ENCODE assay signal across 10 cellular contexts in the genomic region with DNA sequence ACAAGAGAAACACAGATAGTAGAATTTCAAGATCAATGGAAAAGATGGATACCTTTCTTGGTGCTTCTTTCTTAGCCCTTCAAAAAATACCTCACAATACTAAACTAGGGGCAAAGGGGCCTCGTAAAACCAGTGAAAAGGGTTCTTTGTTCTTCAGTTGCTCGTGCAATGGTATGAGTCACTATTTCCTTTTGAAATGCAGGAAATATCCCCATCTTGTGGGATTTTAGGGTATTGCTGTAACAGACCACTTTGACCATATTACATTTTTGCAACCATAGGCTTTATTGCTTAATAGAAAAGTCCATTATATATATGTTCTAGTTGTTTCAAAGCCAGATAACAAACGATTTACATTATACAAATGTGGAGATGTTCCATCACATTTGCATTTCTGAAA.
A peak's percentile ranks its signal among the peaks of the same experiment; 100 is the strongest.
DNase-seq lines count a peak whose midpoint lies in the region; ATAC-seq and TF ChIP-seq lines count a peak whose summit lies in the region.
"Had no signal": no experiment of that assay in that cellular context is flagged by ENCODE, and none has a peak within 500 bp of the region (broad histone marks: within the 10 kb centered on the region; RNA-seq: fewer than 3 reads in every experiment).

No MANE protein-coding gene starts in this region.

- H3K4me3 ChIP-seq in Peyer's patch, result no peak overlapping the region

- no peaks in the 10 kb centered on the region for H3K36me3 ChIP-seq in Peyer's patch

- no peaks in the 10 kb centered on the region for H3K4me1 ChIP-seq in Peyer's patch
- H3K4me1 ChIP-seq: Caco-2 had no signal

- intact Hi-C loops in left ventricle myocardium superior (cut with micrococcal nuclease), result no loop called here

- TF ChIP-seq POLR2A in Peyer's patch (IDR thresholded peaks at IDR 0.05), result no peak

- H3K9me3 ChIP-seq in Peyer's patch, result peaks cover 0 to 12% (median 0%) of the 10 kb centered on the region in 4 donors
- H3K9me3 ChIP-seq: Caco-2 had no signal

- DNase-seq in NCI-H524 (lab: John Stamatoyannopoulos, UW) (peak; percentile 5 to 35), NCI-H524 treated with DMSO at 0.1 percent for 48 hours (lab: John Stamatoyannopoulos, UW) (no peak), Peyer's patch (no peak), glomerular endothelial cell (ENCODE audit: extremely low read depth, low read depth, low spot score) (peak; percentile 56), superior temporal gyrus (ENCODE audit: extremely low spot score) (no peak), left ventricle myocardium superior (no peak)
- no peak for DNase-seq in activated naive CD4-positive, alpha-beta T cell treated with Interleukin-2 at 50 U/mL for 16 hours
- DNase-seq: activated naive CD8-positive, alpha-beta T cell treated with anti-CD3 and anti-CD28 coated beads, Interleukin-2, amount 10 ng/mL, durations not matched to agents 7 days and 5 days had no signal

- no peak overlapping the region for H3K27ac ChIP-seq in Peyer's patch

- H3K27me3 ChIP-seq in Peyer's patch, result no peaks in the 10 kb centered on the region

- ATAC-seq in HG02610 (IDR thresholded peaks at IDR 0.05; ENCODE audit: unreplicated experiment), result peak; percentile 53
- ATAC-seq in left ventricle myocardium superior, result no peak

- TF ChIP-seq CTCF in Peyer's patch (IDR thresholded peaks at IDR 0.05), result peak in 5 of 6 experiments; percentile 7 to 49 (median 30)

Comparison
In these comparisons a context has a peak if more than half of its experiments do, and no peak if none do; other contexts are left out.
1. DNase-seq: peak in NCI-H524 (2 of 2) and glomerular endothelial cell (single experiment); none in NCI-H524 treated with DMSO at 0.1 percent for 48 hours (single experiment), Peyer's patch (0 of 3), superior temporal gyrus (single experiment), activated naive CD4-positive, alpha-beta T cell treated with Interleukin-2 at 50 U/mL for 16 hours (single experiment) and left ventricle myocardium superior (single experiment).